ENCODE assay signal across 14 cellular contexts in the genomic region with DNA sequence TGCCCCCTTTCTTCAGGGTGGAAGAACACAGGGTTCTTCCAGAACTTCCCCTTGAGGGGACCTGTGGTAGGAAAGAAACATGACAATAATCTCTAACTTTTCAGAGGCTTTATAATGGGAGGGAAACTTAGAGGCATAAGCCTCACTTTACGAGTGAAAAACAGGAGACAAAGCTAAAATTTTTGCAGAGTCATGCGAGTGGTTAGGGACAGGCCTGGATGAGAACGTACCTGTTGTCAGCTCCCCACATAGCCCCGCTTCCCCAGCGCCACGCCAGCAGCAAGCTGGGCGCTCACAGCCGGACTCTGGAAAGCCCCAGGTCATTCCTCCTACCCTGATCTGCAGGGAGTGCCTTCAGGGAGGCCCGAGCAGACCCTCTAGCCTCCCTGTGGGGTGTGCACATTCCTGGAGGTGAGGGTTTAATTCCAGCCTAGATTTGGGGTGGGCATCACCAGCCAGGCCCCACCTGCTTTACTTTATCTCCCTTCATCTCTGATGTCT. TPM values are rescaled to one million over a fixed set of nuclear protein-coding genes. Genes with fewer than 3 reads are reported as not detected.
A peak's percentile ranks its signal among the peaks of the same experiment; 100 is the strongest.
DNase-seq lines count a peak whose midpoint lies in the region; ATAC-seq and TF ChIP-seq lines count a peak whose summit lies in the region.
"Had no signal": no experiment of that assay in that cellular context is flagged by ENCODE, and none has a peak within 500 bp of the region (broad histone marks: within the 10 kb centered on the region; RNA-seq: fewer than 3 reads in every experiment).

No MANE protein-coding gene starts in this region.

- H3K36me3 ChIP-seq in IMR-90 (ENCODE audit: control insufficient read depth, insufficient read depth, low read length), result no peaks in the 10 kb centered on the region
- H3K36me3 ChIP-seq in GM23248 (ENCODE audit: low read depth), result no peaks in the 10 kb centered on the region
- no peaks in the 10 kb centered on the region for H3K36me3 ChIP-seq in MM.1S (replicated peaks; ENCODE audit: insufficient read depth, low read length)

- no peak for TF ChIP-seq POLR2A in IMR-90 (IDR thresholded peaks at IDR 0.05; ENCODE audit: low read depth, low read length)

- H3K4me3 ChIP-seq in IMR-90 (ENCODE audit: insufficient read depth, low read depth, low read length) (no peak overlapping the region), fibroblast of pulmonary artery (replicated peaks; ENCODE audit: low read depth, low read length) (no peak overlapping the region), GM23248 (no peak overlapping the region), MM.1S (ENCODE audit: low read length) (no peak overlapping the region)

- peaks cover 10% of the 10 kb centered on the region for H3K9me1 ChIP-seq in IMR-90 (ENCODE audit: insufficient read depth, low read length)

- H3K27me3 Mint-ChIP-seq in CD4-positive, alpha-beta T cell, result no peaks in the 10 kb centered on the region
- H3K27me3 Mint-ChIP-seq in progenitor cell of endocrine pancreas, result no peaks in the 10 kb centered on the region

- H2BK15ac ChIP-seq in IMR-90 (ENCODE audit: low read depth, low read length), result no peak overlapping the region

- peak overlapping the region; percentile 66 for H3K4me3 Mint-ChIP-seq in CD4-positive, alpha-beta T cell
- H3K4me3 Mint-ChIP-seq in progenitor cell of endocrine pancreas (ENCODE audit: low read depth), result no peak overlapping the region
- H3K4me3 Mint-ChIP-seq: CD8-positive, alpha-beta T cell had no signal

- H3K36me3 Mint-ChIP-seq in CD4-positive, alpha-beta T cell (ENCODE audit: low read depth), result no peaks in the 10 kb centered on the region
- H3K36me3 Mint-ChIP-seq in progenitor cell of endocrine pancreas (ENCODE audit: insufficient read depth), result no peaks in the 10 kb centered on the region
- H3K36me3 Mint-ChIP-seq: CD8-positive, alpha-beta T cell had no signal

- H3K23ac ChIP-seq in IMR-90 (ENCODE audit: low read depth, low read length), result no peak overlapping the region

- no peaks in the 10 kb centered on the region for H3K9me3 ChIP-seq in CD4-positive, alpha-beta T cell (ENCODE audit: control insufficient read depth, low read length)
- H3K9me3 ChIP-seq in IMR-90 (ENCODE audit: control insufficient read depth, insufficient read depth, low read length) (peaks cover 3% of the 10 kb centered on the region; the same call in 1 of the 2 replicates), GM23248 (ENCODE audit: low read depth) (no peaks in the 10 kb centered on the region), MM.1S (replicated peaks; ENCODE audit: insufficient read depth, low read length) (no peaks in the 10 kb centered on the region)

- 93% methylated on average over 2 of the region's 9 CpGs; no CpG with 5 or more reads in 1 of the 2 experiments for WGBS in IMR-90 (ENCODE audit: extremely low coverage in 2 of 2, insufficient read length in 1 of 2), 2 experiments
- WGBS in GM23248 (ENCODE audit: low coverage in 1 of 2, low lambda C conversion rate in 2 of 2, missing lambda C conversion rate in 2 of 2), 2 experiments, result 96% methylated on average over 5 to 9 of the region's 9 CpGs

- H3K9me3 Mint-ChIP-seq in CD4-positive, alpha-beta T cell, result no peaks in the 10 kb centered on the region
- no peaks in the 10 kb centered on the region for H3K9me3 Mint-ChIP-seq in progenitor cell of endocrine pancreas (ENCODE audit: low read depth)
- H3K9me3 Mint-ChIP-seq: CD8-positive, alpha-beta T cell; stimulated activated naive CD8-positive, alpha-beta T cell treated with anti-CD3 and anti-CD28 coated beads, Interleukin-15, amount 100 ng/mL, for 72 hours had no signal

- no peak overlapping the region for H2AK5ac ChIP-seq in IMR-90 (ENCODE audit: low read depth, low read length)

- H2AK9ac ChIP-seq in IMR-90 (replicated peaks; ENCODE audit: low read depth, low read length, poor library complexity), result peak overlapping the region; percentile 21

- H3K4me2 ChIP-seq in IMR-90 (ENCODE audit: low read depth, low read length), result no peak overlapping the region
- H3K4me2 ChIP-seq in GM23248 (ENCODE audit: unreplicated experiment), result no peak overlapping the region
- no peak overlapping the region for H3K4me2 ChIP-seq in MM.1S (ENCODE audit: low read depth, low read length)

- H3F3A ChIP-seq in GM23248 (ENCODE audit: insufficient read depth) (no peaks in the 10 kb centered on the region), MM.1S (ENCODE audit: insufficient read depth, low read length) (no peaks in the 10 kb centered on the region)

- no peak for DNase-seq in CD4-positive, alpha-beta T cell
- DNase-seq in IMR-90 (no peak), fibroblast of pulmonary artery (ENCODE audit: low read depth) (no peak), progenitor cell of endocrine pancreas (ENCODE audit: low spot score, unreplicated experiment) (no peak), NK-92 (lab: John Stamatoyannopoulos, UW; ENCODE audit: unreplicated experiment) (no peak), GM23248 (no peak), GM10266 (ENCODE audit: extremely low spot score) (no peak), MM.1S (no peak)
- DNase-seq: activated CD4-positive, alpha-beta T cell treated with anti-CD3 and anti-CD28 coated beads, Interleukin-2, amount 50 U/mL, for 1 hour; activated gamma-delta T cell treated with Interleukin-2 at 50 U/mL for 16 hours; CD8-positive, alpha-beta T cell; central memory CD4-positive, alpha-beta T cell; NCI-H510A treated with DMSO at 0.1 percent for 48 hours; stimulated activated naive CD8-positive, alpha-beta T cell treated with anti-CD3 and anti-CD28 coated beads, Interleukin-15, amount 100 ng/mL, for 72 hours had no signal

- H3K18ac ChIP-seq in IMR-90 (ENCODE audit: low read depth, low read length), result no peak overlapping the region

- H3K4ac ChIP-seq in IMR-90 (ENCODE audit: low read depth, low read length), result 0 out of 2 replicates have a peak overlapping the region, but pooled peaks have one; percentile 30

- H3K14ac ChIP-seq in IMR-90 (replicated peaks; ENCODE audit: low read depth, low read length), result no peak overlapping the region; the same call in 1 of the 2 replicates

- H3K27ac ChIP-seq in CD4-positive, alpha-beta T cell (ENCODE audit: low read depth, low read length), result no peak overlapping the region
- H3K27ac ChIP-seq in IMR-90 (ENCODE audit: insufficient read depth, low read length) (no peak overlapping the region), GM23248 (no peak overlapping the region), MM.1S (ENCODE audit: low read length) (no peak overlapping the region)

- H3K27ac Mint-ChIP-seq in CD4-positive, alpha-beta T cell, result peak overlapping the region; percentile 90
- peak overlapping the region; percentile 52 for H3K27ac Mint-ChIP-seq in progenitor cell of endocrine pancreas
- H3K27ac Mint-ChIP-seq: CD8-positive, alpha-beta T cell had no signal

- no peak for ATAC-seq in CD4-positive, alpha-beta T cell (ENCODE audit: poor library complexity)
- no peak for ATAC-seq in IMR-90 (ENCODE audit: low read depth)
- ATAC-seq: CD8-positive, alpha-beta T cell; stimulated activated naive CD8-positive, alpha-beta T cell treated with anti-CD3 and anti-CD28 coated beads, Interleukin-15, amount 100 ng/mL, for 72 hours had no signal

- peaks cover 81% of the 10 kb centered on the region for H3K4me1 Mint-ChIP-seq in CD4-positive, alpha-beta T cell (ENCODE audit: low read depth)
- H3K4me1 Mint-ChIP-seq in progenitor cell of endocrine pancreas (ENCODE audit: low read depth), result peaks cover 45% of the 10 kb centered on the region

- no TSS peak for BruUV-seq in IMR-90 (replicated peaks; lab: Mats Ljungman, UMichigan)

- H3K9ac ChIP-seq in IMR-90 (ENCODE audit: low read depth, low read length) (no peak overlapping the region), GM23248 (no peak overlapping the region), MM.1S (ENCODE audit: low read length) (no peak overlapping the region)

- H2BK5ac ChIP-seq in IMR-90 (ENCODE audit: low read depth, low read length, poor library complexity, severe bottlenecking), result peak overlapping the region; percentile 27

- in situ Hi-C loops in IMR-90 (cut with MboI; ENCODE audit: low sequenced_read_pairs), result no loop called here
- in situ Hi-C loops in GM23248 (cut with MboI), result no loop called here

- no peak for TF ChIP-seq RAD21 in IMR-90 (IDR thresholded peaks at IDR 0.05; ENCODE audit: low read length)

- H4K5ac ChIP-seq in IMR-90 (ENCODE audit: low read depth, low read length), result no peak overlapping the region

- CTCF ChIA-PET in CD4-positive, alpha-beta T cell (lab: Charles Lee), result interaction anchor here (1.2 to 2.7 kb wide), 4 partner anchors 12 to 48 kb away, joined by 3 to 10 read pairs (median 4); no protein-coding TSS in a partner anchor
- CTCF ChIA-PET in IMR-90 (lab: Yijun Ruan, JAX), result interaction anchor here (0.7 kb wide), 1 partner anchor 18 kb away, joined by 3 read pairs; no protein-coding TSS in a partner anchor

- intact Hi-C loops in CD4-positive, alpha-beta T cell (cut with DNase I, micrococcal nuclease), result no loop called here
- intact Hi-C loops in IMR-90 (cut with micrococcal nuclease), result no loop called here

- H2AFZ ChIP-seq in IMR-90 (replicated peaks; ENCODE audit: low read length, poor library complexity) (no peak overlapping the region), GM23248 (no peak overlapping the region), MM.1S (ENCODE audit: low read length) (no peak overlapping the region)

- dilution Hi-C loops in IMR-90 (cut with HindIII; ENCODE audit: low sequenced_read_pairs, unreplicated experiment), result no loop called here

- POLR2A ChIA-PET in CD4-positive, alpha-beta T cell (lab: Charles Lee), result interaction anchor here (1.1 to 4.3 kb wide), 4 partner anchors 12 to 64 kb away, joined by 3 to 26 read pairs (median 4); partner anchors contain the start of gene ZNRF1
- POLR2A ChIA-PET in IMR-90 (lab: Charles Lee; ENCODE audit: unreplicated experiment), result no interaction called here

- H2BK20ac ChIP-seq in IMR-90 (ENCODE audit: low read depth, low read length), result no peak overlapping the region

- H3K9me2 ChIP-seq in GM23248 (ENCODE audit: insufficient read depth) (no peaks in the 10 kb centered on the region), MM.1S (replicated peaks; ENCODE audit: insufficient read depth, low read length) (no peaks in the 10 kb centered on the region)

- no peak overlapping the region for H4K91ac ChIP-seq in IMR-90 (ENCODE audit: insufficient read depth, low read depth, low read length)

- H3K27me3 ChIP-seq in CD4-positive, alpha-beta T cell (ENCODE audit: control insufficient read depth, insufficient read depth, low read length), result no peaks in the 10 kb centered on the region
- no peaks in the 10 kb centered on the region for H3K27me3 ChIP-seq in IMR-90 (ENCODE audit: control insufficient read depth, insufficient read depth, low read length)
- H3K27me3 ChIP-seq in GM23248 (replicated peaks; ENCODE audit: insufficient read depth), result no peaks in the 10 kb centered on the region
- no peaks in the 10 kb centered on the region for H3K27me3 ChIP-seq in MM.1S (replicated peaks; ENCODE audit: insufficient read depth, low read length)

- peak overlapping the region in 1 of 2 experiments; percentile 54; a peak in 1 of 4 replicates for H4K8ac ChIP-seq in IMR-90 (ENCODE audit: low read depth in 2 of 2, low read length in 2 of 2)

- H2BK120ac ChIP-seq in IMR-90 (ENCODE audit: low read depth, low read length), result no peak overlapping the region

- H3K79me1 ChIP-seq in IMR-90 (ENCODE audit: low read depth in 1 of 2, low read length in 2 of 2), result peaks cover 44 to 68% of the 10 kb centered on the region in 2 experiments

- TF ChIP-seq CTCF in CD4-positive, alpha-beta T cell (IDR thresholded peaks at IDR 0.05), result no peak
- TF ChIP-seq CTCF in IMR-90 (conservative IDR thresholded peaks at IDR 0.05; ENCODE audit: low read depth, low read length) (no peak), fibroblast of pulmonary artery (IDR thresholded peaks at IDR 0.05; ENCODE audit: low read length, missing control alignments) (peak; percentile 15), progenitor cell of endocrine pancreas (IDR thresholded peaks at IDR 0.05; ENCODE audit: unreplicated experiment) (no peak), GM10266 (IDR thresholded peaks at IDR 0.05; ENCODE audit: control insufficient read depth, insufficient read depth, low read depth, missing control alignments) (no peak), MM.1S (IDR thresholded peaks at IDR 0.05; ENCODE audit: low read length) (no peak)

- H3K56ac ChIP-seq in IMR-90 (ENCODE audit: extremely low read depth, insufficient read depth, low read length), result no peak overlapping the region

- H3K4me1 ChIP-seq in IMR-90 (ENCODE audit: control insufficient read depth, insufficient read depth, low read length), result peaks cover 13% of the 10 kb centered on the region
- no peaks in the 10 kb centered on the region for H3K4me1 ChIP-seq in GM23248 (ENCODE audit: insufficient read depth)
- H3K4me1 ChIP-seq in MM.1S (ENCODE audit: low read length), result no peaks in the 10 kb centered on the region

- H4K20me1 ChIP-seq in IMR-90 (ENCODE audit: insufficient read depth, low read length) (peaks cover 42% of the 10 kb centered on the region), GM23248 (ENCODE audit: insufficient read depth) (no peaks in the 10 kb centered on the region), MM.1S (ENCODE audit: insufficient read depth, low read length) (no peaks in the 10 kb centered on the region)

- H3K79me2 ChIP-seq in GM23248 (ENCODE audit: insufficient read depth) (peaks cover 77% of the 10 kb centered on the region), MM.1S (ENCODE audit: low read length) (no peaks in the 10 kb centered on the region)

RNA-seq across cellular contexts. Expression of gene LDHD, which starts 53.6 kb away (rescaled TPM):
- not detected for total RNA-seq in CD4-positive, alpha-beta T cell
- under 0.01 TPM in 1 of 2 replicates, not detected in the other for total RNA-seq in IMR-90 (2012; rRNA removed)
- 0.23 and 0.26 TPM in 2 replicates for polyA plus RNA-seq in IMR-90 (2012; rRNA removed)
- 0.16 and 0.29 TPM in 2 replicates for polyA plus RNA-seq in IMR-90 (2012; cell fraction: cytosol; rRNA removed)
- 0.78 and 1.1 TPM in 2 replicates for polyA plus RNA-seq in IMR-90 (2012; cell fraction: nucleus; rRNA removed; ENCODE audit: low replicate concordance)
- total RNA-seq in progenitor cell of endocrine pancreas, result 0.64 and 0.89 TPM in 2 replicates
- 0.38 and 0.65 TPM in 2 replicates for total RNA-seq in GM23248 (2014; rRNA removed; shearing (Covaris generic))
- polyA plus RNA-seq in GM23248 (2016; fragmentation: Nextera tagmentation; extraction: Ambion mirVana), result 0.81 and 1.1 TPM in 2 replicates
- total RNA-seq: CD8-positive, alpha-beta T cell had no signal
